ENCODE assay signal across 2 cellular contexts in genomic region chr17:1718362-1719165, GRCh38.
TF ChIP-seq lines count a peak whose summit lies in the region.

No MANE protein-coding gene starts in this region.

TF ChIP-seq in HCT116, 20 proteins besides CTCF, POLR2A, EP300 and RAD21:
- TF ChIP-seq EZH2 (IDR thresholded peaks at IDR 0.05) (no peak), YY1 (IDR thresholded peaks at IDR 0.05; ENCODE audit: extremely low read depth, insufficient replicate concordance, low read depth, low read length) (no peak), CBX3 (IDR thresholded peaks at IDR 0.05; ENCODE audit: low read depth) (no peak), JUND (IDR thresholded peaks at IDR 0.05) (no peak), FOSL1 (IDR thresholded peaks at IDR 0.05; ENCODE audit: low read depth) (no peak), SRF (IDR thresholded peaks at IDR 0.05; ENCODE audit: low read depth) (no peak), TCF7L2 (IDR thresholded peaks at IDR 0.05; ENCODE audit: borderline replicate concordance, extremely low read depth, insufficient read depth, insufficient read length) (no peak), SIN3A (IDR thresholded peaks at IDR 0.05; ENCODE audit: low read depth) (no peak), ATF3 (IDR thresholded peaks at IDR 0.05) (no peak), ZNF274 (IDR thresholded peaks at IDR 0.05; ENCODE audit: low read depth, low read length) (no peak), POLR2AphosphoS5 (IDR thresholded peaks at IDR 0.05; ENCODE audit: low read depth, low read length) (no peak)
TF ChIP-seq in HCT116: peak in this region for 0.

TF ChIP-seq in K562, 482 proteins besides CTCF, POLR2A, EP300 and RAD21:
- TF ChIP-seq PCBP2 (IDR thresholded peaks at IDR 0.05; ENCODE audit: low read depth, low read length, poor library complexity, severe bottlenecking) (no peak), ZNF592 (IDR thresholded peaks at IDR 0.05) (0 out of 2 replicates have a peak, but pooled peaks have one; percentile 55), ETV1 (tag; conservative IDR thresholded peaks at IDR 0.05; ENCODE audit: low read depth) (no peak), MCM7 (IDR thresholded peaks at IDR 0.05) (no peak), ZBTB33 (CRISPR knock-in tag; IDR thresholded peaks at IDR 0.05) (peak; percentile 34; the same call in 1 of the 2 replicates), RBFOX2 (IDR thresholded peaks at IDR 0.05; ENCODE audit: low read depth, low read length) (peak; percentile 48), DMBX1 (CRISPR knock-in tag; IDR thresholded peaks at IDR 0.05; ENCODE audit: borderline replicate concordance) (no peak), CBFA2T2 (conservative IDR thresholded peaks at IDR 0.05) (no peak), C11orf30 (IDR thresholded peaks at IDR 0.05; ENCODE audit: low read depth) (no peak), ZNF507 (tag; conservative IDR thresholded peaks at IDR 0.05) (no peak), POLR2G (IDR thresholded peaks at IDR 0.05; ENCODE audit: low read depth, low read length) (0 out of 2 replicates have a peak, but pooled peaks have one; percentile 33)
- TF ChIP-seq, protein P1, sequence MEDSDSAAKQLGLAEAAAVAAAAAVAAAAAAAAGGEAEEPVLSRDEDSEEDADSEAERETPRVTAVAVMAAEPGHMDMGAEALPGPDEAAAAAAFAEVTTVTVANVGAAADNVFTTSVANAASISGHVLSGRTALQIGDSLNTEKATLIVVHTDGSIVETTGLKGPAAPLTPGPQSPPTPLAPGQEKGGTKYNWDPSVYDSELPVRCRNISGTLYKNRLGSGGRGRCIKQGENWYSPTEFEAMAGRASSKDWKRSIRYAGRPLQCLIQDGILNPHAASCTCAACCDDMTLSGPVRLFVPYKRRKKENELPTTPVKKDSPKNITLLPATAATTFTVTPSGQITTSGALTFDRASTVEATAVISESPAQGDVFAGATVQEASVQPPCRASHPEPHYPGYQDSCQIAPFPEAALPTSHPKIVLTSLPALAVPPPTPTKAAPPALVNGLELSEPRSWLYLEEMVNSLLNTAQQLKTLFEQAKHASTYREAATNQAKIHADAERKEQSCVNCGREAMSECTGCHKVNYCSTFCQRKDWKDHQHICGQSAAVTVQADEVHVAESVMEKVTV (CRISPR knock-in tag; IDR thresholded peaks at IDR 0.05), result no peak
